In the genomic region with DNA sequence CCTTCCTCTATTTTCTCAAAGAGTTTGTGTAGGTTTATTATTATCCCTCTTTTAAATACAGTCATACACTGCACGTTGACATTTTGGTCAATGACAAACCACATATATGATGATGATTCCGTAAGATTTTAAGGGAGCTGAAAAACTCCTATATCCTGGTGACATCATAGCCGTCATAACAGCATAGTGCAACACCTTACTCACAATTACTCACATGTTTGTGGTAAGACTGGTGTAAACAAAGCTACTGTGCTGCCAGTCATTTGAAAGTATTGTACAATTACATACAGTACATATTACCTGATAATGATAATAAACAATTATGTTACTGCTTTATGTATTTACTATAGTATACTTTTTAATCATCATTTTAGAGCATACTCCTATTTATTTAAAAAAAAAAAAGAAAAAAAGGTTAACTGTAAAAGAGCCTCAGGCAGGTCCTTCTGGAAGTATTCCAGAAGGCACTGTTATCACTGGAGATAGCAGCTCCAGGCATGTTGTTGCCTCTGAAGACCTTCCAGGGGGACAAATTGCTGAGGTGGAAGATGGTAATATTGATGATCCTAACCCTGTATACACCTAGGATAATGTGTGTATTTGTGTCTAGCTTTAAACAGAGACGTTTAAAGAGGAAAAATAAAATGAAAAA, we compare ENCODE assay signal across 19 cellular contexts.
A peak's percentile ranks its signal among the peaks of the same experiment; 100 is the strongest.
DNase-seq lines count a peak whose midpoint lies in the region; ATAC-seq, FAIRE-seq and TF ChIP-seq lines count a peak whose summit lies in the region.
"Had no signal": no experiment of that assay in that cellular context is flagged by ENCODE, and none has a peak within 500 bp of the region (broad histone marks: within the 10 kb centered on the region; RNA-seq: fewer than 3 reads in every experiment).

No MANE protein-coding gene starts in this region.

- WGBS in HepG2 (ENCODE audit: low lambda C conversion rate): 8% methylated on average over 4 of the region's 4 CpGs
- 40% methylated on average over 4 of the region's 4 CpGs for WGBS in right lobe of liver (ENCODE audit: insufficient coverage, low coverage, low lambda C conversion rate, missing lambda C conversion rate)

- H3K27me3 ChIP-seq in HepG2 (ENCODE audit: control insufficient read depth in 1 of 2, insufficient read depth in 2 of 2, low read length in 2 of 2) (no peaks in the 10 kb centered on the region), right lobe of liver (no peaks in the 10 kb centered on the region)
- H3K27me3 ChIP-seq: testis had no signal

- H3K9me3 ChIP-seq in HepG2 (ENCODE audit: low read length) (no peaks in the 10 kb centered on the region), right lobe of liver (no peaks in the 10 kb centered on the region)
- H3K9me3 ChIP-seq: psoas muscle, testis had no signal

- H3K4me1 ChIP-seq in HepG2 (ENCODE audit: insufficient read depth, low read length) (no peaks in the 10 kb centered on the region), right lobe of liver (no peaks in the 10 kb centered on the region)
- H3K4me1 ChIP-seq: psoas muscle, testis had no signal

- H3K79me2 ChIP-seq in HepG2 (ENCODE audit: insufficient read depth, low read length): no peaks in the 10 kb centered on the region

- H4K20me1 ChIP-seq in HepG2 (ENCODE audit: insufficient read depth, low read length): no peaks in the 10 kb centered on the region

- TF ChIP-seq EP300 in HepG2 (IDR thresholded peaks at IDR 0.05; ENCODE audit: low read depth in 2 of 2, low read length in 2 of 2): no peak
- no peak for TF ChIP-seq EP300 in HepG2 (CRISPR knock-in tag; IDR thresholded peaks at IDR 0.05; ENCODE audit: borderline replicate concordance)

- in situ Hi-C loops in HepG2 (cut with HindIII; ENCODE audit: extremely low pct_ligation_motif_present, low pct_unique_long_range_greater_than_20kb): loop anchor here (10.0 kb wide), 2 partner anchors 110 to 200 kb away; no protein-coding TSS in a partner anchor

- no peak overlapping the region for H3K4me2 ChIP-seq in HepG2 (ENCODE audit: low read depth, low read length)

- no peak for ATAC-seq in HepG2
- no peak for ATAC-seq in right lobe of liver
- peak; percentile 93 for ATAC-seq in esophagus mucosa
- ATAC-seq in HG03457 (IDR thresholded peaks at IDR 0.05; ENCODE audit: unreplicated experiment): no peak
- no peak for ATAC-seq in SK-N-SH treated with all-trans-retinoic acid at 6 μM for 48 hours
- no peak for ATAC-seq in HG02610 (IDR thresholded peaks at IDR 0.05; ENCODE audit: unreplicated experiment)
- ATAC-seq: left colon, psoas muscle had no signal

- no peak for TF ChIP-seq RAD21 in HepG2 (CRISPR knock-in tag; IDR thresholded peaks at IDR 0.05)

- no peak for FAIRE-seq in HepG2 (lab: Jason Lieb, UNC)

- CTCF ChIA-PET in HepG2 (lab: Yijun Ruan, JAX; ENCODE audit: low intra/inter-chr PET ratio, low total read pairs): no interaction called here

- no peak overlapping the region for H3K27ac ChIP-seq in HepG2 (ENCODE audit: extremely low read length, insufficient read depth, low read length)
- H3K27ac ChIP-seq in right lobe of liver: no peak overlapping the region
- H3K27ac ChIP-seq: psoas muscle, SK-N-MC, testis had no signal

- no TSS peak for BruUV-seq in HepG2 (replicated peaks; lab: Mats Ljungman, UMichigan)

- no peak overlapping the region for H3K4me3 ChIP-seq in HepG2 (replicated peaks in 1 of 3; ENCODE audit: insufficient read depth in 1 of 3, low read depth in 2 of 3, low read length in 3 of 3)
- no peak overlapping the region for H3K4me3 ChIP-seq in right lobe of liver
- H3K4me3 ChIP-seq: psoas muscle, SK-N-MC, testis had no signal

- DNase-seq in HepG2 (ENCODE audit: low spot score) (no peak), right lobe of liver (no peak), RKO (ENCODE audit: low spot score) (peak; percentile 70), ureter (ENCODE audit: low spot score) (no peak)
- DNase-seq: activated CD4-positive, CD25-positive, alpha-beta regulatory T cell treated with anti-CD3 and anti-CD28 coated beads, Interleukin-2, amount 50 U/mL, for 72 hours; amniotic stem cell; effector memory CD4-positive, alpha-beta T cell; GOT3; left colon; NCI-H774; psoas muscle; stimulated activated CD4-positive, alpha-beta T cell treated with anti-CD3 and anti-CD28 coated beads, Interleukin-12 subunit alpha, Interleukin-12 subunit beta, amount 100 ng/mL, for 4 hours; T-helper 9 cell; testis had no signal

- TF ChIP-seq CTCF in HepG2 (CRISPR knock-in tag; IDR thresholded peaks at IDR 0.05) (no peak), right lobe of liver (IDR thresholded peaks at IDR 0.05) (no peak)

- TF ChIP-seq POLR2A in HepG2 (IDR thresholded peaks at IDR 0.05; ENCODE audit: insufficient read depth in 1 of 2, low read depth in 2 of 2, low read length in 2 of 2) (no peak), right lobe of liver (IDR thresholded peaks at IDR 0.05) (no peak)

- POLR2A ChIA-PET in HepG2 (lab: Yijun Ruan, JAX): no interaction called here

- intact Hi-C loops in HepG2 (cut with micrococcal nuclease; ENCODE audit: unreplicated experiment): no loop called here
- intact Hi-C loops in right lobe of liver (cut with DNase I): no loop called here

- H3K36me3 ChIP-seq in HepG2 (replicated peaks in 1 of 2; ENCODE audit: control insufficient read depth in 1 of 2, insufficient read depth in 2 of 2, low read length in 2 of 2) (no peaks in the 10 kb centered on the region), right lobe of liver (no peaks in the 10 kb centered on the region)

- no peak overlapping the region for H2AFZ ChIP-seq in HepG2 (ENCODE audit: low read length)

- no peak overlapping the region for H3K9ac ChIP-seq in HepG2 (ENCODE audit: insufficient read depth, low read depth, low read length)

TF ChIP-seq in HepG2, 621 proteins besides CTCF, POLR2A, EP300 and RAD21:
- TF ChIP-seq ZBTB7A (CRISPR knock-in tag; IDR thresholded peaks at IDR 0.05): no peak
- peak; percentile 43; the same call in 1 of the 2 replicates for TF ChIP-seq CREB1 (IDR thresholded peaks at IDR 0.05)
- TF ChIP-seq CREB1 (CRISPR knock-in tag; IDR thresholded peaks at IDR 0.05): no peak

TF ChIP-seq in SK-N-SH treated with all-trans-retinoic acid at 6 μM for 48 hours, 23 proteins besides CTCF, POLR2A, EP300 and RAD21:
- TF ChIP-seq BACH2 (CRISPR knock-in tag; IDR thresholded peaks at IDR 0.05; ENCODE audit: borderline replicate concordance) (no peak), TCF4 (CRISPR knock-in tag; IDR thresholded peaks at IDR 0.05; ENCODE audit: borderline replicate concordance) (no peak), RARB (CRISPR knock-in tag; IDR thresholded peaks at IDR 0.05) (no peak), TOX (CRISPR knock-in tag; IDR thresholded peaks at IDR 0.05; ENCODE audit: borderline replicate concordance) (no peak), CSDC2 (CRISPR knock-in tag; IDR thresholded peaks at IDR 0.05) (no peak), CSRNP3 (CRISPR knock-in tag; IDR thresholded peaks at IDR 0.05) (no peak), GLIS3 (CRISPR knock-in tag; IDR thresholded peaks at IDR 0.05) (no peak)
